In genomic region chr2:15511686-15512085, GRCh38 we compare ENCODE assay signal across 16 cellular contexts.
"Had no signal": no experiment of that assay in that cellular context is flagged by ENCODE, and none has a peak within 500 bp of the region (broad histone marks: within the 10 kb centered on the region; RNA-seq: fewer than 3 reads in every experiment).

No MANE protein-coding gene starts in this region.

- DNase-seq: activated CD4-positive, alpha-beta T cell treated with anti-CD3 and anti-CD28 coated beads, Interleukin-2, amount 50 U/mL, for 4 hours; activated naive CD4-positive, alpha-beta T cell treated with Interleukin-2 at 50 U/mL for 16 hours; activated naive CD8-positive, alpha-beta T cell treated with anti-CD3 and anti-CD28 coated beads, Interleukin-2, amount 10 ng/mL, durations not matched to agents 7 days and 5 days; activated T-cell treated with anti-CD3 and anti-CD28 coated beads for 4 hours; amygdala; effector CD8-positive, alpha-beta T cell; esophagus squamous epithelium; occipital lobe; posterior cingulate gyrus; retina; spleen; stimulated activated CD4-positive, alpha-beta T cell treated with anti-CD3 and anti-CD28 coated beads, Interleukin-4, amount 100 ng/mL, for 4 hours; stimulated activated naive B cell treated with anti-CD40 and anti-IgM and Interleukin-4, amounts not matched to agents 10 μg/mL and 1 μg/mL and 100 μg/mL, for 72 hours; upper lobe of left lung had no signal

- H3K4me1 ChIP-seq: esophagus squamous epithelium, spleen, upper lobe of left lung had no signal

- H3K9me3 ChIP-seq: esophagus squamous epithelium, spleen, thoracic aorta, upper lobe of left lung had no signal

- H3K4me3 ChIP-seq: cardiac muscle cell, esophagus squamous epithelium, spleen, thoracic aorta, upper lobe of left lung had no signal

- H3K27me3 ChIP-seq: cardiac muscle cell, esophagus squamous epithelium, spleen, upper lobe of left lung had no signal

- H3K27ac ChIP-seq: cardiac muscle cell, esophagus squamous epithelium, spleen, thoracic aorta, upper lobe of left lung had no signal

- ATAC-seq: stimulated activated naive B cell treated with anti-CD40 and anti-IgM and Interleukin-4, amounts not matched to agents 10 μg/mL and 1 μg/mL and 100 μg/mL, for 72 hours had no signal
